In genomic region chr1:77749489-77749888, GRCh38 we compare ENCODE assay signal across 6 cellular contexts. TPM values are rescaled to one million over a fixed set of nuclear protein-coding genes. Genes with fewer than 3 reads are reported as not detected.
DNase-seq lines count a peak whose midpoint lies in the region; ATAC-seq and TF ChIP-seq lines count a peak whose summit lies in the region.
"Not testable (repeated sequence)": the region's sequence is repeated elsewhere in the genome, so short reads cannot be mapped to it uniquely, and the experiment has no call there.

No MANE protein-coding gene starts in this region.

- H3K23ac ChIP-seq in IMR-90 (ENCODE audit: low read depth, low read length) = not testable (repeated sequence)

- not testable (repeated sequence) for H2BK15ac ChIP-seq in IMR-90 (ENCODE audit: low read depth, low read length)

- not testable (repeated sequence) for TF ChIP-seq CTCF in IMR-90 (conservative IDR thresholded peaks at IDR 0.05; ENCODE audit: low read depth, low read length); fibroblast of villous mesenchyme (IDR thresholded peaks at IDR 0.05; ENCODE audit: insufficient read depth, low read depth, low read length)

- H2BK20ac ChIP-seq in IMR-90 (ENCODE audit: low read depth, low read length) = not testable (repeated sequence)

- peak; percentile 82 for ATAC-seq in IMR-90 (ENCODE audit: low read depth)

- not testable (repeated sequence) for H3K14ac ChIP-seq in IMR-90 (replicated peaks; ENCODE audit: low read depth, low read length)

- not testable (repeated sequence) for H3K9me1 ChIP-seq in IMR-90 (ENCODE audit: insufficient read depth, low read length)

- intact Hi-C loops in IMR-90 (cut with micrococcal nuclease) = not testable (repeated sequence)

- H3K4me3 Mint-ChIP-seq in activated naive CD4-positive, alpha-beta T cell treated with anti-CD3 and anti-CD28 coated beads, Interleukin-2, amount 10 ng/mL, durations not matched to agents 7 days and 5 days = not testable (repeated sequence)

- no CpG with 5 or more reads among the region's 4 CpGs for WGBS in IMR-90 (ENCODE audit: extremely low coverage in 2 of 2, insufficient read length in 1 of 2), 2 experiments

- peak; percentile 34 for DNase-seq in EH (ENCODE audit: low read depth)
- DNase-seq in IMR-90 = peak; percentile 44
- DNase-seq in activated naive CD4-positive, alpha-beta T cell treated with anti-CD3 and anti-CD28 coated beads, Interleukin-2, amount 10 ng/mL, durations not matched to agents 7 days and 5 days = not testable (repeated sequence)
- DNase-seq in amniotic epithelial cell (ENCODE audit: low read depth) = peak; percentile 71
- DNase-seq in dedifferentiated amniotic fluid mesenchymal stem cell (ENCODE audit: extremely low spot score) = peak; percentile 34
- DNase-seq in fibroblast of villous mesenchyme (ENCODE audit: low read depth) = peak; percentile 37

- in situ Hi-C loops in IMR-90 (cut with MboI; ENCODE audit: low sequenced_read_pairs) = not testable (repeated sequence)

- H3K9ac ChIP-seq in IMR-90 (ENCODE audit: low read depth, low read length) = not testable (repeated sequence)

- not testable (repeated sequence) for H3K27ac ChIP-seq in IMR-90 (ENCODE audit: insufficient read depth, low read length)

- not testable (repeated sequence) for H2BK120ac ChIP-seq in IMR-90 (ENCODE audit: low read depth, low read length)

- H2BK5ac ChIP-seq in IMR-90 (ENCODE audit: low read depth, low read length, poor library complexity, severe bottlenecking) = not testable (repeated sequence)

- H4K20me1 ChIP-seq in IMR-90 (ENCODE audit: insufficient read depth, low read length) = peaks cover 34% of the 10 kb centered on the region

- not testable (repeated sequence) for H3K4me2 ChIP-seq in IMR-90 (ENCODE audit: low read depth, low read length)

- not testable (repeated sequence) for H3K4me1 ChIP-seq in IMR-90 (ENCODE audit: control insufficient read depth, insufficient read depth, low read length)

- H3K36me3 Mint-ChIP-seq in activated naive CD4-positive, alpha-beta T cell treated with anti-CD3 and anti-CD28 coated beads, Interleukin-2, amount 10 ng/mL, durations not matched to agents 7 days and 5 days = not testable (repeated sequence)

- not testable (repeated sequence) for H3K27me3 Mint-ChIP-seq in activated naive CD4-positive, alpha-beta T cell treated with anti-CD3 and anti-CD28 coated beads, Interleukin-2, amount 10 ng/mL, durations not matched to agents 7 days and 5 days

- H3K79me1 ChIP-seq in IMR-90 (ENCODE audit: low read depth in 1 of 2, low read length in 2 of 2) = peaks cover 16 to 57% of the 10 kb centered on the region in 2 experiments

- H3K36me3 ChIP-seq in IMR-90 (ENCODE audit: control insufficient read depth, insufficient read depth, low read length) = not testable (repeated sequence)

- dilution Hi-C loops in IMR-90 (cut with HindIII; ENCODE audit: low sequenced_read_pairs, unreplicated experiment) = not testable (repeated sequence)

- CTCF ChIA-PET in IMR-90 (lab: Yijun Ruan, JAX) = interaction anchor here (1.3 kb wide), 1 partner anchor 8 kb away, joined by 4 read pairs; no protein-coding TSS in a partner anchor
- CTCF ChIA-PET in activated naive CD4-positive, alpha-beta T cell treated with anti-CD3 and anti-CD28 coated beads, Interleukin-2, amount 10 ng/mL, durations not matched to agents 7 days and 5 days (lab: Charles Lee) = not testable (repeated sequence)

- POLR2A ChIA-PET in IMR-90 (lab: Charles Lee; ENCODE audit: unreplicated experiment) = not testable (repeated sequence)

- not testable (repeated sequence) for TF ChIP-seq RAD21 in IMR-90 (IDR thresholded peaks at IDR 0.05; ENCODE audit: low read length)

- not testable (repeated sequence) for H3K9me3 Mint-ChIP-seq in activated naive CD4-positive, alpha-beta T cell treated with anti-CD3 and anti-CD28 coated beads, Interleukin-2, amount 10 ng/mL, durations not matched to agents 7 days and 5 days

- not testable (repeated sequence) for H3K4ac ChIP-seq in IMR-90 (ENCODE audit: low read depth, low read length)

- H3K18ac ChIP-seq in IMR-90 (ENCODE audit: low read depth, low read length) = not testable (repeated sequence)

- H4K91ac ChIP-seq in IMR-90 (ENCODE audit: insufficient read depth, low read depth, low read length) = not testable (repeated sequence)

- not testable (repeated sequence) for BruUV-seq in IMR-90 (replicated peaks; lab: Mats Ljungman, UMichigan)

- H3K27me3 ChIP-seq in IMR-90 (ENCODE audit: control insufficient read depth, insufficient read depth, low read length) = not testable (repeated sequence)

- H2AFZ ChIP-seq in IMR-90 (replicated peaks; ENCODE audit: low read length, poor library complexity) = not testable (repeated sequence)

- H2AK9ac ChIP-seq in IMR-90 (replicated peaks; ENCODE audit: low read depth, low read length, poor library complexity) = not testable (repeated sequence)

- peaks cover 10% of the 10 kb centered on the region for H3K4me1 Mint-ChIP-seq in activated naive CD4-positive, alpha-beta T cell treated with anti-CD3 and anti-CD28 coated beads, Interleukin-2, amount 10 ng/mL, durations not matched to agents 7 days and 5 days

- H3K56ac ChIP-seq in IMR-90 (ENCODE audit: extremely low read depth, insufficient read depth, low read length) = not testable (repeated sequence)

- H3K27ac Mint-ChIP-seq in activated naive CD4-positive, alpha-beta T cell treated with anti-CD3 and anti-CD28 coated beads, Interleukin-2, amount 10 ng/mL, durations not matched to agents 7 days and 5 days = peak overlapping the region; percentile 52

- H3K9me3 ChIP-seq in IMR-90 (ENCODE audit: control insufficient read depth, insufficient read depth, low read length) = not testable (repeated sequence)

- H4K5ac ChIP-seq in IMR-90 (ENCODE audit: low read depth, low read length) = not testable (repeated sequence)

- not testable (repeated sequence) for H4K8ac ChIP-seq in IMR-90 (ENCODE audit: low read depth in 2 of 2, low read length in 2 of 2)

- not testable (repeated sequence) for H2AK5ac ChIP-seq in IMR-90 (ENCODE audit: low read depth, low read length)

- not testable (repeated sequence) for TF ChIP-seq POLR2A in IMR-90 (IDR thresholded peaks at IDR 0.05; ENCODE audit: low read depth, low read length)

- not testable (repeated sequence) for H3K4me3 ChIP-seq in IMR-90 (ENCODE audit: insufficient read depth, low read depth, low read length); fibroblast of villous mesenchyme (ENCODE audit: low read depth, low read length)

RNA-seq across cellular contexts. Expression of gene USP33, which starts 10.2 kb away (rescaled TPM):
- total RNA-seq in IMR-90 (2012; rRNA removed) (64.5 and 89.4 TPM in 2 replicates), fibroblast of villous mesenchyme (79.2 and 120 TPM in 2 replicates)
- 25.5 and 33.7 TPM in 2 replicates for polyA plus RNA-seq in IMR-90 (2012; rRNA removed)
- polyA plus RNA-seq in IMR-90 (2012; cell fraction: cytosol; rRNA removed) = 7.5 and 8.0 TPM in 2 replicates
- polyA plus RNA-seq in IMR-90 (2012; cell fraction: nucleus; rRNA removed; ENCODE audit: low replicate concordance) = 12.8 and 56.1 TPM in 2 replicates

RNA-seq across cellular contexts. Expression of gene MIGA1, which starts 30.0 kb away (rescaled TPM):
- total RNA-seq in IMR-90 (2012; rRNA removed) = 16.3 and 21.4 TPM in 2 replicates
- 3.9 and 5.7 TPM in 2 replicates for polyA plus RNA-seq in IMR-90 (2012; rRNA removed)
- polyA plus RNA-seq in IMR-90 (2012; cell fraction: cytosol; rRNA removed) = 0.84 and 1.6 TPM in 2 replicates
- polyA plus RNA-seq in IMR-90 (2012; cell fraction: nucleus; rRNA removed; ENCODE audit: low replicate concordance) = 0.77 and 4.0 TPM in 2 replicates
- 10.0 and 16.8 TPM in 2 replicates for total RNA-seq in fibroblast of villous mesenchyme
